Comparison of ENCODE assay signal across 27 cellular contexts in the genomic region with DNA sequence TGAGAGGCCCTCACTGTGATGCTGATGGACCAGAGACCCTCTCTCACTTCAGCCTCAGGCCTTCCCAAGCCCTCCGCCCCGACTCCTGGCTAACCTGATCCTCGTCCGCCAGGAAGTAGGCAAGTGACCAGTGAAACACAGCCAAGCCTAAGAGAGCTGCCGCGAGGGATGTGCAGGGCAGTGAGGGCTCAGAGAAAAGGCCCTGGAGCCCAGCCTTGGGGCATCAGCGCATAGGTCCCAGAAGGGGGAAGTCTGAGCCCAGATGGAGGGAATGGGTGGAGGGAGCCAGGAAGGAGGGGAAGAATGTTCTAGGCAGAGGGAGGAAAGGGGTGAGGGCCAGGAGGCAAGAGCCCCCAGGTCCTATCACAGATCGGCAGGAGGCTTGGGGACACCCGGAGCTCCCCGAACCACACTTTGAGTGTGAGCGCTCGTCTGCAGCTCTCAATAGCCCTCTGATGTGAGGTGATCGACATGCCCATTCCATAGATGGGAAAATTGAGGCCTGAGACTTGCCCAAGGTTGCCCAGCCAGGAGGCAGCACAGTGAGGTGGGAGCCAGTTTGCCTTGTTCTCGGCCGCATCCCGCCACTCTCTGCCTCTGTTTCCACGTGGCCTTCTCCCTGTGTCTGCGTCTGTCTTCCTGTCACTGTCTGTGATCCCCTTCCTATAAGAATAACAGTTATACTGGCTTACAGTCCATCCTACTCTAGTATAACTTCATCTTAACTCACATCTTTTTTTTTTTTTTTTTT. TPM values are rescaled to one million over a fixed set of nuclear protein-coding genes. Genes with fewer than 3 reads are reported as not detected.
"Had no signal": no experiment of that assay in that cellular context is flagged by ENCODE, and none has a peak within 500 bp of the region (broad histone marks: within the 10 kb centered on the region; RNA-seq: fewer than 3 reads in every experiment).

No MANE protein-coding gene starts in this region.

- H3K27ac ChIP-seq: brain microvascular endothelial cell, esophagus muscularis mucosa, foreskin keratinocyte, left lung, neutrophil, sigmoid colon, stomach, thyroid gland, upper lobe of left lung, vagina had no signal

- H3K4me1 ChIP-seq: foreskin keratinocyte, left lung, sigmoid colon, thyroid gland, vagina had no signal

- ATAC-seq: foreskin keratinocyte, left lung had no signal

- DNase-seq: activated CD4-positive, alpha-beta memory T cell treated with anti-CD3 and anti-CD28 coated beads, Interleukin-2, amount 10 ng/mL, durations not matched to agents 7 days and 5 days; activated CD4-positive, alpha-beta T cell treated with anti-CD3 and anti-CD28 coated beads for 4 hours; activated CD4-positive, CD25-positive, alpha-beta regulatory T cell; activated CD8-positive, alpha-beta memory T cell treated with anti-CD3 and anti-CD28 coated beads, Interleukin-2, amount 10 ng/mL, durations not matched to agents 7 days and 5 days; activated effector memory CD4-positive, alpha-beta T cell treated with anti-CD3 and anti-CD28 coated beads, Interleukin-2, amount 50 U/mL, for 16 hours; activated naive CD4-positive, alpha-beta T cell treated with anti-CD3 and anti-CD28 coated beads for 36 hours; amniotic stem cell; brain microvascular endothelial cell; caudate nucleus; foreskin keratinocyte; left lung; mucosa of descending colon; sigmoid colon; small intestine; stimulated activated CD4-positive, alpha-beta T cell treated with anti-CD3 and anti-CD28 coated beads, Interleukin-4, amount 100 ng/mL, for 4 hours; stimulated activated CD8-positive, alpha-beta memory T cell treated with anti-CD3 and anti-CD28 coated beads, Interleukin-4, amount 100 ng/mL, for 48 hours; stimulated activated naive B cell treated with anti-CD40 and anti-IgM and Interleukin-4, amounts not matched to agents 10 μg/mL and 1 μg/mL and 100 μg/mL, for 72 hours; stomach; T-helper 1 cell; thyroid gland; upper lobe of left lung had no signal

- FAIRE-seq: astrocyte, islet of Langerhans, small intestine had no signal

- H3K27me3 ChIP-seq: brain microvascular endothelial cell, left lung, sigmoid colon, thyroid gland, upper lobe of left lung, vagina had no signal

- H3K4me3 ChIP-seq: esophagus muscularis mucosa, left lung, mucosa of descending colon, sigmoid colon, stomach, thyroid gland, vagina had no signal

- H3K36me3 Mint-ChIP-seq: activated CD8-positive, alpha-beta memory T cell treated with anti-CD3 and anti-CD28 coated beads, Interleukin-2, amount 10 ng/mL, durations not matched to agents 7 days and 5 days; natural killer cell treated with Interleukin-12 subunit alpha and Interleukin-12 subunit beta and Interleukin-15 and Interleukin-18, amount 100 ng/mL, for 72 hours; stimulated activated naive B cell treated with anti-CD40 and anti-IgM and Interleukin-4, amounts not matched to agents 10 μg/mL and 1 μg/mL and 100 μg/mL, for 72 hours had no signal

- H3K9me3 Mint-ChIP-seq: activated CD4-positive, alpha-beta memory T cell treated with anti-CD3 and anti-CD28 coated beads, Interleukin-2, amount 10 ng/mL, durations not matched to agents 7 days and 5 days; activated naive CD4-positive, alpha-beta T cell treated with anti-CD3 and anti-CD28 coated beads for 36 hours; natural killer cell treated with Interleukin-12 subunit alpha and Interleukin-12 subunit beta and Interleukin-15 and Interleukin-18, amount 100 ng/mL, for 72 hours; stimulated activated naive B cell treated with anti-CD40 and anti-IgM and Interleukin-4, amounts not matched to agents 10 μg/mL and 1 μg/mL and 100 μg/mL, for 72 hours had no signal

- H3K27me3 Mint-ChIP-seq: activated CD4-positive, alpha-beta memory T cell treated with anti-CD3 and anti-CD28 coated beads, Interleukin-2, amount 10 ng/mL, durations not matched to agents 7 days and 5 days; activated CD8-positive, alpha-beta memory T cell treated with anti-CD3 and anti-CD28 coated beads, Interleukin-2, amount 10 ng/mL, durations not matched to agents 7 days and 5 days; natural killer cell treated with Interleukin-12 subunit alpha and Interleukin-12 subunit beta and Interleukin-15 and Interleukin-18, amount 100 ng/mL, for 72 hours had no signal

- H3K36me3 ChIP-seq: brain microvascular endothelial cell, left lung, neutrophil, thyroid gland, upper lobe of left lung, vagina had no signal

- H3K4me3 Mint-ChIP-seq: activated CD4-positive, alpha-beta memory T cell treated with anti-CD3 and anti-CD28 coated beads, Interleukin-2, amount 10 ng/mL, durations not matched to agents 7 days and 5 days had no signal

- H3K27ac Mint-ChIP-seq: activated naive CD4-positive, alpha-beta T cell treated with anti-CD3 and anti-CD28 coated beads for 36 hours; stimulated activated naive B cell treated with anti-CD40 and anti-IgM and Interleukin-4, amounts not matched to agents 10 μg/mL and 1 μg/mL and 100 μg/mL, for 72 hours had no signal

- H3K9me3 ChIP-seq: esophagus muscularis mucosa, left lung, mucosa of descending colon, neutrophil, sigmoid colon, stomach, thyroid gland, upper lobe of left lung, vagina had no signal

RNA-seq across cellular contexts. Expression of a gene that starts 20.2 kb away (rescaled TPM):
- total RNA-seq: activated CD4-positive, alpha-beta memory T cell treated with anti-CD3 and anti-CD28 coated beads, Interleukin-2, amount 10 ng/mL, durations not matched to agents 7 days and 5 days; activated CD8-positive, alpha-beta memory T cell treated with anti-CD3 and anti-CD28 coated beads, Interleukin-2, amount 10 ng/mL, durations not matched to agents 7 days and 5 days; foreskin keratinocyte had no signal
- polyA plus RNA-seq: foreskin keratinocyte had no signal
